Comparison of ENCODE assay signal across 8 cellular contexts in the genomic region with DNA sequence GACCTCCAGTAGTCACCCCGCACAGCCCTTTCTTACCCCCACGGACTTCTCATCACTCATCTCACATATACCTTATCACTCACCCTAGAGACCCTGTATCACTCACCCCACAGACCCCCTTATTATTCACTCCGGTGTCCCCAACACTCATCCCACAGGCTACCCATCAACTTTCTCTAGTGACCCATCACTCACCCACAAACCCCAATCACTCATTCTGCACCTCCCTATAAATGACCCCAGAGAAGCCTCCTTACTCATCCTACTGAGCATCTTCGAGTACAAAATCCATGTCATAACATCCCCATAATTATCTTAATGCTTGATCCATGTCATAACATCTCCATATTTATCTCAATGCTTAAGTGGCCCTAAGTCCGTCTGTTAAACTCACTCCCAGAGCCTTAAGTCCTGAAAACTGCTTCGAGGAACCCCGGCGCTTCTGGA. TPM values are rescaled to one million over a fixed set of nuclear protein-coding genes. Genes with fewer than 3 reads are reported as not detected.
DNase-seq lines count a peak whose midpoint lies in the region; ATAC-seq and TF ChIP-seq lines count a peak whose summit lies in the region.

No MANE protein-coding gene starts in this region.

- CTCF ChIA-PET in PC-3 (lab: Charles Lee): no interaction called here

- H3F3A ChIP-seq in PC-3 (ENCODE audit: low read length, unreplicated experiment): no peaks in the 10 kb centered on the region

- TF ChIP-seq POLR2A in esophagus muscularis mucosa (IDR thresholded peaks at IDR 0.05; ENCODE audit: low read depth): no peak

- peak; percentile 4 for DNase-seq in stimulated activated CD4-positive, alpha-beta T cell treated with anti-CD3 and anti-CD28 coated beads, Interleukin-1b, Interleukin-23, amount 100 ng/mL, for 48 hours
- DNase-seq in stimulated activated CD4-positive, alpha-beta T cell treated with anti-CD3 and anti-CD28 coated beads, Interleukin-12 subunit alpha, Interleukin-12 subunit beta, amount 100 ng/mL, for 4 hours: no peak
- DNase-seq in PC-3: no peak
- no peak for DNase-seq in esophagus muscularis mucosa (ENCODE audit: extremely low spot score)
- no peak for DNase-seq in GOT3 (lab: John Stamatoyannopoulos, UW)
- no peak for DNase-seq in DMS53 treated with DMSO at 0.1 percent for 48 hours (lab: John Stamatoyannopoulos, UW; ENCODE audit: unreplicated experiment)

- H3K27ac ChIP-seq in PC-3 (ENCODE audit: low read length): peak overlapping the region; percentile 86
- peak overlapping the region; percentile 92 to 98 (median 95) for H3K27ac ChIP-seq in esophagus muscularis mucosa (replicated peaks in 1 of 4)

- H3K27me3 ChIP-seq in PC-3 (ENCODE audit: low read length): no peaks in the 10 kb centered on the region
- no peaks in the 10 kb centered on the region for H3K27me3 ChIP-seq in esophagus muscularis mucosa
- no peaks in the 10 kb centered on the region for H3K27me3 ChIP-seq in skeletal muscle satellite cell (ENCODE audit: control insufficient read depth, insufficient read depth, low read length)

- H3K4me2 ChIP-seq in PC-3 (ENCODE audit: low read length): peak overlapping the region; percentile 98
- H3K4me2 ChIP-seq in skeletal muscle satellite cell (ENCODE audit: low read length): peak overlapping the region; percentile 77

- H3K9me3 ChIP-seq in PC-3 (ENCODE audit: low read length) (no peaks in the 10 kb centered on the region), esophagus muscularis mucosa (peaks cover 0 to 8% (median 0%) of the 10 kb centered on the region in 4 donors), skeletal muscle satellite cell (replicated peaks; ENCODE audit: low read length) (no peaks in the 10 kb centered on the region)

- H3K9me2 ChIP-seq in PC-3 (replicated peaks; ENCODE audit: low read length): no peaks in the 10 kb centered on the region

- intact Hi-C loops in PC-3 (cut with micrococcal nuclease): loop anchor here (5.0 kb wide), 3 partner anchors 40 to 290 kb away; partner anchors contain the start of gene UBA1
- intact Hi-C loops in esophagus muscularis mucosa (cut with DNase I): loop anchor here (5.0 kb wide), 1 partner anchor 40 kb away; no protein-coding TSS in a partner anchor

- peaks cover 85% of the 10 kb centered on the region for H3K79me2 ChIP-seq in PC-3 (ENCODE audit: low read length)

- WGBS in esophagus muscularis mucosa: 38% methylated on average over 8 of the region's 8 CpGs

- peaks cover 25% of the 10 kb centered on the region for H3K4me1 ChIP-seq in PC-3 (ENCODE audit: insufficient read depth, low read length)
- H3K4me1 ChIP-seq in esophagus muscularis mucosa: peaks cover 0 to 29% (median 15%) of the 10 kb centered on the region in 4 donors
- peaks cover 6% of the 10 kb centered on the region for H3K4me1 ChIP-seq in skeletal muscle satellite cell (ENCODE audit: control insufficient read depth, insufficient read depth, low read length)

- BruUV-seq in PC-3 (replicated peaks; lab: Mats Ljungman, UMichigan): no TSS peak

- no peak for TF ChIP-seq CTCF in PC-3 (conservative IDR thresholded peaks at IDR 0.05; ENCODE audit: low read depth, low read length)
- no peak for TF ChIP-seq CTCF in esophagus muscularis mucosa (IDR thresholded peaks at IDR 0.05)

- no peak for ATAC-seq in PC-3
- no peak for ATAC-seq in GM18868 (IDR thresholded peaks at IDR 0.05; ENCODE audit: unreplicated experiment)

- no peaks in the 10 kb centered on the region for H4K20me1 ChIP-seq in PC-3 (ENCODE audit: low read length)

- H3K36me3 ChIP-seq in PC-3 (ENCODE audit: low read depth, low read length) (no peaks in the 10 kb centered on the region), esophagus muscularis mucosa (no peaks in the 10 kb centered on the region), skeletal muscle satellite cell (ENCODE audit: insufficient read depth, low read length) (no peaks in the 10 kb centered on the region)

- H2AFZ ChIP-seq in PC-3 (ENCODE audit: low read length): peak overlapping the region; percentile 75

- POLR2A ChIA-PET in PC-3 (lab: Charles Lee; ENCODE audit: unreplicated experiment): no interaction called here

- TF ChIP-seq EP300 in esophagus muscularis mucosa (IDR thresholded peaks at IDR 0.05): no peak

- H3K4me3 ChIP-seq in PC-3 (ENCODE audit: low read length) (peak overlapping the region; percentile 92), esophagus muscularis mucosa (peak overlapping the region; percentile 71 to 88 (median 80)), skeletal muscle satellite cell (ENCODE audit: low read length) (peak overlapping the region; percentile 73)

- H3K9ac ChIP-seq in PC-3 (ENCODE audit: low read length) (peak overlapping the region; percentile 93), skeletal muscle satellite cell (ENCODE audit: low read depth, low read length) (peak overlapping the region; percentile 91)

RNA-seq across cellular contexts. Expression of gene ZNF41, which starts 0.9 kb away (rescaled TPM):
- total RNA-seq in PC-3 (2014; rRNA removed) (11.1 and 11.3 TPM in 2 replicates), esophagus muscularis mucosa (1 to 10 TPM; 7.5 to 9.0 (median 7.6) TPM)
- total RNA-seq in skeletal muscle satellite cell (2012; rRNA removed): 3.8 and 6.1 TPM in 2 replicates
